Comparison of ENCODE assay signal across 28 cellular contexts in genomic region chr2:112251211-112251721, GRCh38. TPM values are rescaled to one million over a fixed set of nuclear protein-coding genes. Genes with fewer than 3 reads are reported as not detected.
DNase-seq lines count a peak whose midpoint lies in the region; ATAC-seq, FAIRE-seq and TF ChIP-seq lines count a peak whose summit lies in the region.
"Had no signal": no experiment of that assay in that cellular context is flagged by ENCODE, and none has a peak within 500 bp of the region (broad histone marks: within the 10 kb centered on the region; RNA-seq: fewer than 3 reads in every experiment).

No MANE protein-coding gene starts in this region.

- H3K9me3 Mint-ChIP-seq in activated CD8-positive, alpha-beta T cell treated with anti-CD3 and anti-CD28 coated beads for 36 hours: no peaks in the 10 kb centered on the region
- no peaks in the 10 kb centered on the region for H3K9me3 Mint-ChIP-seq in activated CD8-positive, alpha-beta T cell treated with anti-CD3 and anti-CD28 coated beads, Interleukin-2, amount 10 ng/mL, durations not matched to agents 7 days and 5 days (ENCODE audit: insufficient read depth)
- H3K9me3 Mint-ChIP-seq in stimulated activated effector memory CD8-positive, alpha-beta T cell treated with anti-CD3 and anti-CD28 coated beads, Interleukin-12 subunit alpha, Interleukin-12 subunit beta, amount 100 ng/mL, for 72 hours: no peaks in the 10 kb centered on the region
- H3K9me3 Mint-ChIP-seq: naive B cell had no signal

- no peaks in the 10 kb centered on the region for H3K9me3 ChIP-seq in IMR-90 (ENCODE audit: control insufficient read depth, insufficient read depth, low read length)
- H3K9me3 ChIP-seq: A549, HAP-1, psoas muscle, sigmoid colon, thoracic aorta had no signal

- dilution Hi-C loops in IMR-90 (cut with HindIII; ENCODE audit: low sequenced_read_pairs, unreplicated experiment): no loop called here

- no peak overlapping the region for H3K4me2 ChIP-seq in IMR-90 (ENCODE audit: low read depth, low read length)
- H3K4me2 ChIP-seq: A549 had no signal

- POLR2A ChIA-PET in activated CD8-positive, alpha-beta T cell treated with anti-CD3 and anti-CD28 coated beads for 36 hours (lab: Charles Lee): interaction anchor here (1.3 to 1.8 kb wide), 3 partner anchors 9 to 63 kb away, joined by 3 to 7 read pairs (median 7); no protein-coding TSS in a partner anchor
- POLR2A ChIA-PET in activated CD8-positive, alpha-beta T cell treated with anti-CD3 and anti-CD28 coated beads, Interleukin-2, amount 10 ng/mL, durations not matched to agents 7 days and 5 days (lab: Charles Lee): interaction anchor here (0.6 kb wide), 1 partner anchor 323 kb away, joined by 3 read pairs; no protein-coding TSS in a partner anchor
- POLR2A ChIA-PET in IMR-90 (lab: Charles Lee; ENCODE audit: unreplicated experiment): no interaction called here

- H3K14ac ChIP-seq in IMR-90 (replicated peaks; ENCODE audit: low read depth, low read length): no peak overlapping the region

- in situ Hi-C loops in IMR-90 (cut with MboI; ENCODE audit: low sequenced_read_pairs): loop anchor here (25.0 kb wide), 1 partner anchor 186 kb away; the partner anchor contains the start of gene RGPD8

- H4K20me1 ChIP-seq in IMR-90 (ENCODE audit: insufficient read depth, low read length): no peaks in the 10 kb centered on the region

- peak; percentile 40 for FAIRE-seq in bronchial epithelial cell (lab: Jason Lieb, UNC)
- FAIRE-seq: A549, G401.6 had no signal

- H3K27ac ChIP-seq in IMR-90 (ENCODE audit: insufficient read depth, low read length) (no peak overlapping the region), dorsolateral prefrontal cortex (no peak overlapping the region)
- H3K27ac ChIP-seq: A549, psoas muscle, sigmoid colon, thoracic aorta, VCaP had no signal

- H3K27me3 ChIP-seq in IMR-90 (ENCODE audit: control insufficient read depth, insufficient read depth, low read length) (no peaks in the 10 kb centered on the region), bronchial epithelial cell (ENCODE audit: control insufficient read depth, insufficient read depth, low read length) (no peaks in the 10 kb centered on the region), dorsolateral prefrontal cortex (no peaks in the 10 kb centered on the region)
- H3K27me3 ChIP-seq: sigmoid colon had no signal

- H3K18ac ChIP-seq in IMR-90 (ENCODE audit: low read depth, low read length): no peak overlapping the region

- H3K23ac ChIP-seq in IMR-90 (ENCODE audit: low read depth, low read length): no peak overlapping the region

- no peak overlapping the region for H2BK15ac ChIP-seq in IMR-90 (ENCODE audit: low read depth, low read length)

- H3K4ac ChIP-seq in IMR-90 (ENCODE audit: low read depth, low read length): no peak overlapping the region

- H3K56ac ChIP-seq in IMR-90 (ENCODE audit: extremely low read depth, insufficient read depth, low read length): no peak overlapping the region

- H3K4me1 ChIP-seq in IMR-90 (ENCODE audit: control insufficient read depth, insufficient read depth, low read length): no peaks in the 10 kb centered on the region

- no peak overlapping the region for H3K27ac Mint-ChIP-seq in activated CD8-positive, alpha-beta T cell treated with anti-CD3 and anti-CD28 coated beads for 36 hours
- H3K27ac Mint-ChIP-seq in activated CD8-positive, alpha-beta T cell treated with anti-CD3 and anti-CD28 coated beads, Interleukin-2, amount 10 ng/mL, durations not matched to agents 7 days and 5 days: no peak overlapping the region
- no peak overlapping the region for H3K27ac Mint-ChIP-seq in stimulated activated effector memory CD8-positive, alpha-beta T cell treated with anti-CD3 and anti-CD28 coated beads, Interleukin-12 subunit alpha, Interleukin-12 subunit beta, amount 100 ng/mL, for 72 hours
- H3K27ac Mint-ChIP-seq: B cell, mesothelial cell of epicardium, naive B cell had no signal

- no peak overlapping the region for H2AK5ac ChIP-seq in IMR-90 (ENCODE audit: low read depth, low read length)

- H2BK5ac ChIP-seq in IMR-90 (ENCODE audit: low read depth, low read length, poor library complexity, severe bottlenecking): no peak overlapping the region

- TF ChIP-seq POLR2A in IMR-90 (IDR thresholded peaks at IDR 0.05; ENCODE audit: low read depth, low read length): no peak

- no peak overlapping the region for H3K9ac ChIP-seq in IMR-90 (ENCODE audit: low read depth, low read length)

- peaks cover 29% of the 10 kb centered on the region for H3K36me3 Mint-ChIP-seq in activated CD8-positive, alpha-beta T cell treated with anti-CD3 and anti-CD28 coated beads for 36 hours (ENCODE audit: low read depth)
- H3K36me3 Mint-ChIP-seq in activated CD8-positive, alpha-beta T cell treated with anti-CD3 and anti-CD28 coated beads, Interleukin-2, amount 10 ng/mL, durations not matched to agents 7 days and 5 days (ENCODE audit: low read depth): peaks cover 30% of the 10 kb centered on the region
- peaks cover 42% of the 10 kb centered on the region for H3K36me3 Mint-ChIP-seq in stimulated activated effector memory CD8-positive, alpha-beta T cell treated with anti-CD3 and anti-CD28 coated beads, Interleukin-12 subunit alpha, Interleukin-12 subunit beta, amount 100 ng/mL, for 72 hours

- no peaks in the 10 kb centered on the region for H3K27me3 Mint-ChIP-seq in activated CD8-positive, alpha-beta T cell treated with anti-CD3 and anti-CD28 coated beads for 36 hours
- H3K27me3 Mint-ChIP-seq in activated CD8-positive, alpha-beta T cell treated with anti-CD3 and anti-CD28 coated beads, Interleukin-2, amount 10 ng/mL, durations not matched to agents 7 days and 5 days (ENCODE audit: low read depth): no peaks in the 10 kb centered on the region
- H3K27me3 Mint-ChIP-seq: B cell, naive B cell had no signal

- H3K4me3 ChIP-seq in IMR-90 (ENCODE audit: insufficient read depth, low read depth, low read length) (no peak overlapping the region), bronchial epithelial cell (ENCODE audit: low read depth, low read length) (no peak overlapping the region), dorsolateral prefrontal cortex (no peak overlapping the region)
- H3K4me3 ChIP-seq: A549, HAP-1, psoas muscle, sigmoid colon, thoracic aorta had no signal

- no peak for TF ChIP-seq RAD21 in IMR-90 (IDR thresholded peaks at IDR 0.05; ENCODE audit: low read length)

- intact Hi-C loops in activated CD8-positive, alpha-beta T cell treated with anti-CD3 and anti-CD28 coated beads for 36 hours (cut with micrococcal nuclease): loop anchor here (10.0 kb wide), 2 partner anchors 126 to 196 kb away; partner anchors contain the start of gene TMEM87B
- intact Hi-C loops in IMR-90 (cut with micrococcal nuclease): no loop called here
- intact Hi-C loops in dorsolateral prefrontal cortex (cut with DNase I): loop anchor here (5.0 to 10.0 kb wide), 3 partner anchors 126 to 366 kb away; partner anchors contain the start of genes ANAPC1 (in 1 of the 2) and TMEM87B (in 1 of the 2)

- WGBS in IMR-90 (ENCODE audit: extremely low coverage in 2 of 2, insufficient read length in 1 of 2), 2 experiments: no CpG with 5 or more reads among the region's 3 CpGs

- H2BK120ac ChIP-seq in IMR-90 (ENCODE audit: low read depth, low read length): no peak overlapping the region

- H3K4me1 Mint-ChIP-seq in activated CD8-positive, alpha-beta T cell treated with anti-CD3 and anti-CD28 coated beads for 36 hours (ENCODE audit: low read depth): peaks cover 23% of the 10 kb centered on the region
- peaks cover 18% of the 10 kb centered on the region for H3K4me1 Mint-ChIP-seq in activated CD8-positive, alpha-beta T cell treated with anti-CD3 and anti-CD28 coated beads, Interleukin-2, amount 10 ng/mL, durations not matched to agents 7 days and 5 days (ENCODE audit: low read depth)
- H3K4me1 Mint-ChIP-seq in stimulated activated effector memory CD8-positive, alpha-beta T cell treated with anti-CD3 and anti-CD28 coated beads, Interleukin-12 subunit alpha, Interleukin-12 subunit beta, amount 100 ng/mL, for 72 hours: no peaks in the 10 kb centered on the region

- H3K79me1 ChIP-seq in IMR-90 (ENCODE audit: low read depth in 1 of 2, low read length in 2 of 2): peaks cover 0 to 9% of the 10 kb centered on the region in 2 experiments; a peak in 2 of 4 replicates

- CTCF ChIA-PET in activated CD8-positive, alpha-beta T cell treated with anti-CD3 and anti-CD28 coated beads for 36 hours (lab: Charles Lee): interaction anchor here (0.7 to 4.6 kb wide), 5 partner anchors 9 to 129 kb away, joined by 3 to 28 read pairs (median 9); no protein-coding TSS in a partner anchor
- CTCF ChIA-PET in activated CD8-positive, alpha-beta T cell treated with anti-CD3 and anti-CD28 coated beads, Interleukin-2, amount 10 ng/mL, durations not matched to agents 7 days and 5 days (lab: Charles Lee): interaction anchor here (0.8 to 1.6 kb wide), 6 partner anchors 8 to 130 kb away, joined by 3 to 5 read pairs (median 4); no protein-coding TSS in a partner anchor
- CTCF ChIA-PET in IMR-90 (lab: Yijun Ruan, JAX): no interaction called here

- no peak overlapping the region for H4K8ac ChIP-seq in IMR-90 (ENCODE audit: low read depth in 2 of 2, low read length in 2 of 2)

- TF ChIP-seq CTCF in activated CD8-positive, alpha-beta T cell treated with anti-CD3 and anti-CD28 coated beads for 36 hours (IDR thresholded peaks at IDR 0.05): no peak
- TF ChIP-seq CTCF in IMR-90 (conservative IDR thresholded peaks at IDR 0.05; ENCODE audit: low read depth, low read length): no peak
- no peak for TF ChIP-seq CTCF in bronchial epithelial cell (IDR thresholded peaks at IDR 0.05; ENCODE audit: insufficient read depth, low read length, severe bottlenecking)
- no peak for TF ChIP-seq CTCF in dorsolateral prefrontal cortex (IDR thresholded peaks at IDR 0.05 in 54 of 56, conservative IDR thresholded peaks at IDR 0.05 in 2 of 56; ENCODE audit: low read depth in 1 of 56, partially characterized antibody in 56 of 56)

- H4K5ac ChIP-seq in IMR-90 (ENCODE audit: low read depth, low read length): no peak overlapping the region

- H3K9me1 ChIP-seq in IMR-90 (ENCODE audit: insufficient read depth, low read length): no peaks in the 10 kb centered on the region

- H3K4me3 Mint-ChIP-seq in activated CD8-positive, alpha-beta T cell treated with anti-CD3 and anti-CD28 coated beads for 36 hours: no peak overlapping the region
- H3K4me3 Mint-ChIP-seq in activated CD8-positive, alpha-beta T cell treated with anti-CD3 and anti-CD28 coated beads, Interleukin-2, amount 10 ng/mL, durations not matched to agents 7 days and 5 days: no peak overlapping the region
- no peak overlapping the region for H3K4me3 Mint-ChIP-seq in stimulated activated effector memory CD8-positive, alpha-beta T cell treated with anti-CD3 and anti-CD28 coated beads, Interleukin-12 subunit alpha, Interleukin-12 subunit beta, amount 100 ng/mL, for 72 hours
- H3K4me3 Mint-ChIP-seq: B cell, mesothelial cell of epicardium, naive B cell had no signal

- no peak overlapping the region for H2AFZ ChIP-seq in IMR-90 (replicated peaks; ENCODE audit: low read length, poor library complexity)

- H2AK9ac ChIP-seq in IMR-90 (replicated peaks; ENCODE audit: low read depth, low read length, poor library complexity): no peak overlapping the region

- H3K36me3 ChIP-seq in IMR-90 (ENCODE audit: control insufficient read depth, insufficient read depth, low read length): peaks cover 3% of the 10 kb centered on the region; the same call in 1 of the 2 replicates
- peaks cover 3% of the 10 kb centered on the region for H3K36me3 ChIP-seq in bronchial epithelial cell (ENCODE audit: control insufficient read depth, insufficient read depth, low read length)

- H2BK20ac ChIP-seq in IMR-90 (ENCODE audit: low read depth, low read length): no peak overlapping the region

- no peak overlapping the region for H4K91ac ChIP-seq in IMR-90 (ENCODE audit: insufficient read depth, low read depth, low read length)

- DNase-seq in activated CD8-positive, alpha-beta T cell treated with anti-CD3 and anti-CD28 coated beads for 36 hours: no peak
- DNase-seq in activated CD8-positive, alpha-beta T cell treated with anti-CD3 and anti-CD28 coated beads, Interleukin-2, amount 10 ng/mL, durations not matched to agents 7 days and 5 days: no peak
- DNase-seq in IMR-90 (peak; percentile 33), bronchial epithelial cell (ENCODE audit: low read depth) (no peak), MV-4-11 (lab: John Stamatoyannopoulos, UW) (no peak), dorsolateral prefrontal cortex (no peak), KG1 (lab: John Stamatoyannopoulos, UW) (no peak)
- peak in 1 of 2 donors; percentile 41 for DNase-seq in stimulated activated effector memory CD8-positive, alpha-beta T cell treated with anti-CD3 and anti-CD28 coated beads, Interleukin-12 subunit alpha, Interleukin-12 subunit beta, amount 100 ng/mL, for 72 hours (ENCODE audit: low spot score in 2 of 2)
- DNase-seq: activated CD4-positive, alpha-beta T cell treated with anti-CD3 and anti-CD28 coated beads, Interleukin-2, amount 50 U/mL, for 1 hour; glutamatergic neuron; islet precursor cell; left ventricle myocardium superior; naive B cell; NCI-H1436; NCI-H2107; NCI-H774; psoas muscle; sigmoid colon; stimulated activated CD4-positive, alpha-beta T cell treated with anti-CD3 and anti-CD28 coated beads, Interleukin-4, amount 100 ng/mL, for 4 hours; stimulated activated naive CD4-positive, alpha-beta T cell had no signal

- BruUV-seq in IMR-90 (replicated peaks; lab: Mats Ljungman, UMichigan): no TSS peak

- ATAC-seq in activated CD8-positive, alpha-beta T cell treated with anti-CD3 and anti-CD28 coated beads for 36 hours: peak; percentile 11
- ATAC-seq in activated CD8-positive, alpha-beta T cell treated with anti-CD3 and anti-CD28 coated beads, Interleukin-2, amount 10 ng/mL, durations not matched to agents 7 days and 5 days: no peak
- ATAC-seq in IMR-90 (ENCODE audit: low read depth): no peak
- peak; percentile 51 for ATAC-seq in stimulated activated effector memory CD8-positive, alpha-beta T cell treated with anti-CD3 and anti-CD28 coated beads, Interleukin-12 subunit alpha, Interleukin-12 subunit beta, amount 100 ng/mL, for 72 hours
- ATAC-seq: A549, left ventricle myocardium superior, psoas muscle, Right ventricle myocardium inferior had no signal

RNA-seq across cellular contexts. Expression of gene ZC3H8, which starts 3.6 kb away (rescaled TPM):
- total RNA-seq in activated CD8-positive, alpha-beta T cell treated with anti-CD3 and anti-CD28 coated beads for 36 hours: 10 to 100 TPM; 16.7 to 22.1 TPM
- 10 to 100 TPM; 13.0 to 16.0 TPM for total RNA-seq in activated CD8-positive, alpha-beta T cell treated with anti-CD3 and anti-CD28 coated beads, Interleukin-2, amount 10 ng/mL, durations not matched to agents 7 days and 5 days
- total RNA-seq in IMR-90 (2012; rRNA removed) (0.18 and 1.7 TPM in 2 replicates), bronchial epithelial cell (7.9 and 11.5 TPM in 2 replicates), dorsolateral prefrontal cortex (10 to 100 TPM; 14.5 to 44.4 (median 27.2) TPM)
- 1.6 TPM in 2 replicates for polyA plus RNA-seq in IMR-90 (2012; rRNA removed)
- 0.07 and 0.10 TPM in 2 replicates for polyA plus RNA-seq in IMR-90 (2012; cell fraction: cytosol; rRNA removed)
- polyA plus RNA-seq in IMR-90 (2012; cell fraction: nucleus; rRNA removed; ENCODE audit: low replicate concordance): 0.30 and 8.6 TPM in 2 replicates

RNA-seq across cellular contexts. Expression of gene ZC3H6, which starts 24.1 kb away (rescaled TPM):
- 10 to 100 TPM; 16.9 to 17.6 TPM for total RNA-seq in activated CD8-positive, alpha-beta T cell treated with anti-CD3 and anti-CD28 coated beads for 36 hours
- total RNA-seq in activated CD8-positive, alpha-beta T cell treated with anti-CD3 and anti-CD28 coated beads, Interleukin-2, amount 10 ng/mL, durations not matched to agents 7 days and 5 days: 1 to 10 TPM; 8.4 to 9.0 TPM
- total RNA-seq in IMR-90 (2012; rRNA removed) (2.0 and 2.2 TPM in 2 replicates), bronchial epithelial cell (3.4 and 5.6 TPM in 2 replicates), dorsolateral prefrontal cortex (10 to 100 TPM; 20.4 to 50.4 (median 36.4) TPM)
- 0.55 and 0.60 TPM in 2 replicates for polyA plus RNA-seq in IMR-90 (2012; rRNA removed)
- polyA plus RNA-seq in IMR-90 (2012; cell fraction: cytosol; rRNA removed): 0.14 and 0.18 TPM in 2 replicates
- 0.29 and 1.2 TPM in 2 replicates for polyA plus RNA-seq in IMR-90 (2012; cell fraction: nucleus; rRNA removed; ENCODE audit: low replicate concordance)

Comparison
In these comparisons a context has a peak if more than half of its experiments do, and no peak if none do; other contexts are left out.
1. ATAC-seq: peak in activated CD8-positive, alpha-beta T cell treated with anti-CD3 and anti-CD28 coated beads for 36 hours (single experiment) and stimulated activated effector memory CD8-positive, alpha-beta T cell treated with anti-CD3 and anti-CD28 coated beads, Interleukin-12 subunit alpha, Interleukin-12 subunit beta, amount 100 ng/mL, for 72 hours (single experiment); none in activated CD8-positive, alpha-beta T cell treated with anti-CD3 and anti-CD28 coated beads, Interleukin-2, amount 10 ng/mL, durations not matched to agents 7 days and 5 days (single experiment) and IMR-90 (single experiment).